ENCODE assay signal across 31 cellular contexts in genomic region chr13:39811696-39812095, GRCh38.
DNase-seq lines count a peak whose midpoint lies in the region; ATAC-seq, FAIRE-seq and TF ChIP-seq lines count a peak whose summit lies in the region.
"Had no signal": no experiment of that assay in that cellular context is flagged by ENCODE, and none has a peak within 500 bp of the region (broad histone marks: within the 10 kb centered on the region; RNA-seq: fewer than 3 reads in every experiment).

No MANE protein-coding gene starts in this region.

- H3K4me2 ChIP-seq in HepG2 (ENCODE audit: low read depth, low read length) = no peak overlapping the region
- H3K4me2 ChIP-seq: hepatocyte, PC-9 had no signal

- H2AFZ ChIP-seq in HepG2 (ENCODE audit: low read length) = no peak overlapping the region
- H2AFZ ChIP-seq: GM23248, hepatocyte, PC-9 had no signal

- 15% methylated on average over 5 of the region's 5 CpGs for WGBS in HepG2 (ENCODE audit: low lambda C conversion rate)
- 80% methylated on average over 5 of the region's 5 CpGs for WGBS in right lobe of liver (ENCODE audit: insufficient coverage, low coverage, low lambda C conversion rate, missing lambda C conversion rate)

- H3K9me3 Mint-ChIP-seq in natural killer cell = no peaks in the 10 kb centered on the region
- H3K9me3 Mint-ChIP-seq: activated CD4-positive, alpha-beta T cell treated with anti-CD3 and anti-CD28 coated beads, Interleukin-2, amount 10 ng/mL, durations not matched to agents 24 days and 14 days; activated T-cell treated with anti-CD3 and anti-CD28 coated beads, Interleukin-2, amount 50 U/mL, for 24 hours; CD8-positive, alpha-beta memory T cell; central memory CD8-positive, alpha-beta T cell; IgD-negative memory B cell; neural crest cell; stimulated activated effector memory CD8-positive, alpha-beta T cell treated with anti-CD3 and anti-CD28 coated beads, Interleukin-12 subunit alpha, Interleukin-12 subunit beta, amount 100 ng/mL, for 72 hours had no signal

- in situ Hi-C loops in HepG2 (cut with HindIII; ENCODE audit: extremely low pct_ligation_motif_present, low pct_unique_long_range_greater_than_20kb) = no loop called here

- H3K4me3 ChIP-seq in HepG2 (replicated peaks in 1 of 3; ENCODE audit: insufficient read depth in 1 of 3, low read depth in 2 of 3, low read length in 3 of 3) (no peak overlapping the region), right lobe of liver (no peak overlapping the region), tibial artery (no peak overlapping the region)
- H3K4me3 ChIP-seq: gastrocnemius medialis, GM23248, hepatocyte, PC-9, spleen, suprapubic skin had no signal

- no peak overlapping the region for H3K9ac ChIP-seq in HepG2 (ENCODE audit: insufficient read depth, low read depth, low read length)
- H3K9ac ChIP-seq: GM23248 had no signal

- H3K27ac ChIP-seq in HepG2 (ENCODE audit: extremely low read length, insufficient read depth, low read length) (no peak overlapping the region), right lobe of liver (no peak overlapping the region), tibial artery (no peak overlapping the region)
- H3K27ac ChIP-seq: gastrocnemius medialis, GM23248, hepatocyte, PC-9, suprapubic skin had no signal

- no peak for TF ChIP-seq POLR2A in HepG2 (IDR thresholded peaks at IDR 0.05; ENCODE audit: insufficient read depth in 1 of 2, low read depth in 2 of 2, low read length in 2 of 2)
- TF ChIP-seq POLR2A in right lobe of liver (IDR thresholded peaks at IDR 0.05) = no peak

- H3K4me1 ChIP-seq in HepG2 (ENCODE audit: insufficient read depth, low read length) = no peaks in the 10 kb centered on the region
- no peaks in the 10 kb centered on the region for H3K4me1 ChIP-seq in right lobe of liver
- H3K4me1 ChIP-seq in tibial artery = no peaks in the 10 kb centered on the region
- H3K4me1 ChIP-seq: gastrocnemius medialis, spleen, suprapubic skin had no signal

- no peak for FAIRE-seq in HepG2 (lab: Jason Lieb, UNC)
- FAIRE-seq: A204.1, urothelium cell line had no signal

- TF ChIP-seq CTCF in HepG2 (CRISPR knock-in tag; IDR thresholded peaks at IDR 0.05) (no peak), right lobe of liver (IDR thresholded peaks at IDR 0.05) (no peak), tibial artery (IDR thresholded peaks at IDR 0.05) (no peak), natural killer cell (IDR thresholded peaks at IDR 0.05) (no peak)

- POLR2A ChIA-PET in HepG2 (lab: Yijun Ruan, JAX) (no interaction called here), HEK293T (lab: Yijun Ruan, JAX) (no interaction called here)

- peaks cover 7 to 15% of the 10 kb centered on the region in 2 donors for H3K27me3 Mint-ChIP-seq in natural killer cell (ENCODE audit: low read depth in 2 of 2)
- H3K27me3 Mint-ChIP-seq: activated CD4-positive, alpha-beta T cell treated with anti-CD3 and anti-CD28 coated beads, Interleukin-2, amount 10 ng/mL, durations not matched to agents 24 days and 14 days; activated T-cell treated with anti-CD3 and anti-CD28 coated beads, Interleukin-2, amount 50 U/mL, for 24 hours; IgD-negative memory B cell had no signal

- no peaks in the 10 kb centered on the region for H4K20me1 ChIP-seq in HepG2 (ENCODE audit: insufficient read depth, low read length)

- no peaks in the 10 kb centered on the region for H3K79me2 ChIP-seq in HepG2 (ENCODE audit: insufficient read depth, low read length)
- H3K79me2 ChIP-seq: hepatocyte had no signal

- no peak overlapping the region for H3K4me3 Mint-ChIP-seq in natural killer cell
- H3K4me3 Mint-ChIP-seq: activated CD4-positive, alpha-beta T cell treated with anti-CD3 and anti-CD28 coated beads, Interleukin-2, amount 10 ng/mL, durations not matched to agents 24 days and 14 days; activated T-cell treated with anti-CD3 and anti-CD28 coated beads, Interleukin-2, amount 50 U/mL, for 24 hours; CD8-positive, alpha-beta memory T cell; central memory CD8-positive, alpha-beta T cell; IgD-negative memory B cell; neural crest cell; stimulated activated effector memory CD8-positive, alpha-beta T cell treated with anti-CD3 and anti-CD28 coated beads, Interleukin-12 subunit alpha, Interleukin-12 subunit beta, amount 100 ng/mL, for 72 hours had no signal

- CTCF ChIA-PET in HepG2 (lab: Yijun Ruan, JAX; ENCODE audit: low intra/inter-chr PET ratio, low total read pairs) = no interaction called here
- CTCF ChIA-PET in HEK293T (lab: Yijun Ruan, JAX) = no interaction called here

- H3K36me3 ChIP-seq in HepG2 (replicated peaks in 1 of 2; ENCODE audit: control insufficient read depth in 1 of 2, insufficient read depth in 2 of 2, low read length in 2 of 2) (no peaks in the 10 kb centered on the region), right lobe of liver (no peaks in the 10 kb centered on the region), tibial artery (no peaks in the 10 kb centered on the region)
- H3K36me3 ChIP-seq: gastrocnemius medialis, spleen, suprapubic skin had no signal

- H3K27ac Mint-ChIP-seq in natural killer cell = no peak overlapping the region
- H3K27ac Mint-ChIP-seq: activated CD4-positive, alpha-beta T cell treated with anti-CD3 and anti-CD28 coated beads, Interleukin-2, amount 10 ng/mL, durations not matched to agents 24 days and 14 days; activated T-cell treated with anti-CD3 and anti-CD28 coated beads, Interleukin-2, amount 50 U/mL, for 24 hours; CD8-positive, alpha-beta memory T cell; stimulated activated effector memory CD8-positive, alpha-beta T cell treated with anti-CD3 and anti-CD28 coated beads, Interleukin-12 subunit alpha, Interleukin-12 subunit beta, amount 100 ng/mL, for 72 hours had no signal

- no peaks in the 10 kb centered on the region for H3K9me3 ChIP-seq in HepG2 (ENCODE audit: low read length)
- no peaks in the 10 kb centered on the region for H3K9me3 ChIP-seq in right lobe of liver
- no peaks in the 10 kb centered on the region for H3K9me3 ChIP-seq in tibial artery
- H3K9me3 ChIP-seq: gastrocnemius medialis, spleen, suprapubic skin had no signal

- H3K27me3 ChIP-seq in HepG2 (ENCODE audit: control insufficient read depth in 1 of 2, insufficient read depth in 2 of 2, low read length in 2 of 2) (no peaks in the 10 kb centered on the region), right lobe of liver (no peaks in the 10 kb centered on the region), tibial artery (no peaks in the 10 kb centered on the region)
- H3K27me3 ChIP-seq: gastrocnemius medialis, hepatocyte, spleen, suprapubic skin had no signal

- TF ChIP-seq EP300 in HepG2 (IDR thresholded peaks at IDR 0.05; ENCODE audit: low read depth in 2 of 2, low read length in 2 of 2) (no peak), HepG2 (CRISPR knock-in tag; IDR thresholded peaks at IDR 0.05; ENCODE audit: borderline replicate concordance) (no peak)

- H3K36me3 Mint-ChIP-seq in natural killer cell = no peaks in the 10 kb centered on the region
- H3K36me3 Mint-ChIP-seq: CD8-positive, alpha-beta memory T cell; stimulated activated effector memory CD8-positive, alpha-beta T cell treated with anti-CD3 and anti-CD28 coated beads, Interleukin-12 subunit alpha, Interleukin-12 subunit beta, amount 100 ng/mL, for 72 hours had no signal

- DNase-seq in HepG2 (ENCODE audit: low spot score) = no peak
- no peak for DNase-seq in right lobe of liver
- peak; percentile 20 for DNase-seq in HEK293T (ENCODE audit: extremely low spot score)
- peak; percentile 8 for DNase-seq in UCSD-AML1 (lab: John Stamatoyannopoulos, UW; ENCODE audit: unreplicated experiment)
- no peak for DNase-seq in tibial artery
- no peak for DNase-seq in DMS114 treated with DMSO at 0.1 percent for 48 hours (lab: John Stamatoyannopoulos, UW; ENCODE audit: unreplicated experiment)
- no peak for DNase-seq in natural killer cell
- DNase-seq: activated CD4-positive, alpha-beta T cell treated with anti-CD3 and anti-CD28 coated beads, Interleukin-2, amount 10 ng/mL, durations not matched to agents 24 days and 14 days; activated T-cell treated with anti-CD3 and anti-CD28 coated beads, Interleukin-2, amount 50 U/mL, for 24 hours; CD8-positive, alpha-beta memory T cell; DMS53; gastrocnemius medialis; GM23248; left cardiac atrium; NCI-H1417; NCI-H345; NCI-H774; PC-9; right cardiac atrium; SHP77; stimulated activated CD4-positive, alpha-beta T cell treated with anti-CD3 and anti-CD28 coated beads, Interleukin-4, amount 100 ng/mL, for 1 hour had no signal

- ATAC-seq in HepG2 = peak; percentile 92
- ATAC-seq in right lobe of liver = no peak
- ATAC-seq in GM21576 (IDR thresholded peaks at IDR 0.05; ENCODE audit: unreplicated experiment) = no peak
- ATAC-seq in natural killer cell = no peak
- ATAC-seq: gastrocnemius medialis; stimulated activated effector memory CD8-positive, alpha-beta T cell treated with anti-CD3 and anti-CD28 coated beads, Interleukin-12 subunit alpha, Interleukin-12 subunit beta, amount 100 ng/mL, for 72 hours had no signal

- intact Hi-C loops in HepG2 (cut with micrococcal nuclease; ENCODE audit: unreplicated experiment) (no loop called here), right lobe of liver (cut with DNase I) (no loop called here), tibial artery (cut with DNase I; ENCODE audit: low total_unique reads) (no loop called here), natural killer cell (cut with micrococcal nuclease) (no loop called here)

- no peaks in the 10 kb centered on the region for H3K4me1 Mint-ChIP-seq in natural killer cell
- H3K4me1 Mint-ChIP-seq: activated CD4-positive, alpha-beta T cell treated with anti-CD3 and anti-CD28 coated beads, Interleukin-2, amount 10 ng/mL, durations not matched to agents 24 days and 14 days; CD8-positive, alpha-beta memory T cell; central memory CD8-positive, alpha-beta T cell; IgD-negative memory B cell; neural crest cell; stimulated activated effector memory CD8-positive, alpha-beta T cell treated with anti-CD3 and anti-CD28 coated beads, Interleukin-12 subunit alpha, Interleukin-12 subunit beta, amount 100 ng/mL, for 72 hours had no signal

- no peak for TF ChIP-seq RAD21 in HepG2 (CRISPR knock-in tag; IDR thresholded peaks at IDR 0.05)

- no TSS peak for BruUV-seq in HepG2 (replicated peaks; lab: Mats Ljungman, UMichigan)

TF ChIP-seq in HepG2, 621 proteins besides CTCF, POLR2A, EP300 and RAD21 (continues in another document):
- no peak for TF ChIP-seq ZBTB21 (CRISPR knock-in tag; IDR thresholded peaks at IDR 0.05)
- TF ChIP-seq ZNF614 (CRISPR knock-in tag; IDR thresholded peaks at IDR 0.05; ENCODE audit: borderline replicate concordance) = no peak
- no peak for TF ChIP-seq ZNF776 (CRISPR knock-in tag; IDR thresholded peaks at IDR 0.05)
- TF ChIP-seq XRCC5 (optimal IDR thresholded peaks at IDR 0.05; ENCODE audit: low read length) = no peak
- no peak for TF ChIP-seq HDAC1 (CRISPR knock-in tag; IDR thresholded peaks at IDR 0.05)
- TF ChIP-seq ZNF883 (CRISPR knock-in tag; IDR thresholded peaks at IDR 0.05; ENCODE audit: not compliant biosample characterization) = no peak

TF ChIP-seq in HEK293T, 16 proteins besides CTCF, POLR2A, EP300 and RAD21:
- TF ChIP-seq SUZ12 (IDR thresholded peaks at IDR 0.05) (no peak), ARNT (IDR thresholded peaks at IDR 0.05) (no peak), ZNF384 (IDR thresholded peaks at IDR 0.05) (no peak), TARDBP (IDR thresholded peaks at IDR 0.05) (no peak), ELF4 (IDR thresholded peaks at IDR 0.05) (no peak), HDGF (IDR thresholded peaks at IDR 0.05; ENCODE audit: borderline replicate concordance) (no peak), LEF1 (IDR thresholded peaks at IDR 0.05; ENCODE audit: borderline replicate concordance) (no peak), FOXK2 (IDR thresholded peaks at IDR 0.05) (no peak)

Comparison
In these comparisons a context has a peak if more than half of its experiments do, and no peak if none do; other contexts are left out.
1. DNase-seq: peak in HEK293T (single experiment) and UCSD-AML1 (single experiment); none in HepG2 (single experiment), right lobe of liver (0 of 3), tibial artery (0 of 2), DMS114 treated with DMSO at 0.1 percent for 48 hours (single experiment) and natural killer cell (single experiment).